In the genomic region with DNA sequence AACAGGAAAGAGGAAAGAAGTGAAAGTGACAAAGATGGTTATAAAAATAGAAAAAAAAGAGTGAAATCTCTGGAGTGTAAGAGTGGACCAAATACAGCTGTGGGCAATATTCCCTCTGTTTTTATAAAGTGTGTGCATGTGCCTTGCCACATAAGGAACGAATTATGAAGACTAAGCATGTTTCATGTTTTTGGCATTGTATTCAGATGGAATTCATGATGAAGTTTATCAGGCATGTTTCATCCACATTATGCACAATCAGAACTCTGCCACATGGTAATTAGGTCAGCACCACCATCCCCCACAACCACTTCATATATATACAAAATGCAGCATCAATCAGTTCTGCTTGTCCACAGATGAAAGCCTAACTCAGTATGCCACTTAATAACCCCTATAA, we compare ENCODE assay signal across 2 cellular contexts.
A peak's percentile ranks its signal among the peaks of the same experiment; 100 is the strongest.
TF ChIP-seq lines count a peak whose summit lies in the region.

No MANE protein-coding gene starts in this region.

TF ChIP-seq in SK-N-SH, 30 proteins besides CTCF, POLR2A, EP300 and RAD21:
- TF ChIP-seq, protein P1, sequence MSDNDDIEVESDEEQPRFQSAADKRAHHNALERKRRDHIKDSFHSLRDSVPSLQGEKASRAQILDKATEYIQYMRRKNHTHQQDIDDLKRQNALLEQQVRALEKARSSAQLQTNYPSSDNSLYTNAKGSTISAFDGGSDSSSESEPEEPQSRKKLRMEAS (IDR thresholded peaks at IDR 0.05; ENCODE audit: low read depth), result no peak
- TF ChIP-seq POLR2AphosphoS5 (IDR thresholded peaks at IDR 0.05; ENCODE audit: low read depth, low read length) (0 out of 2 replicates have a peak, but pooled peaks have one; percentile 36), CHD2 (IDR thresholded peaks at IDR 0.05; ENCODE audit: low read length, partially characterized antibody) (peak; percentile 79), GATA2 (CRISPR knock-in tag; IDR thresholded peaks at IDR 0.05) (peak; percentile 82), TCF12 (IDR thresholded peaks at IDR 0.05) (peak; percentile 77; the same call in 1 of the 2 replicates), RCOR1 (IDR thresholded peaks at IDR 0.05; ENCODE audit: low read length) (peak; percentile 94), SMC3 (IDR thresholded peaks at IDR 0.05; ENCODE audit: low read depth, low read length) (peak; percentile 9; the same call in 1 of the 2 replicates), MXI1 (IDR thresholded peaks at IDR 0.05; ENCODE audit: low read depth, low read length) (peak; percentile 47; the same call in 1 of the 2 replicates), FOXJ3 (CRISPR knock-in tag; IDR thresholded peaks at IDR 0.05) (peak; percentile 86; the same call in 1 of the 2 replicates)
- TF ChIP-seq, protein P2, sequence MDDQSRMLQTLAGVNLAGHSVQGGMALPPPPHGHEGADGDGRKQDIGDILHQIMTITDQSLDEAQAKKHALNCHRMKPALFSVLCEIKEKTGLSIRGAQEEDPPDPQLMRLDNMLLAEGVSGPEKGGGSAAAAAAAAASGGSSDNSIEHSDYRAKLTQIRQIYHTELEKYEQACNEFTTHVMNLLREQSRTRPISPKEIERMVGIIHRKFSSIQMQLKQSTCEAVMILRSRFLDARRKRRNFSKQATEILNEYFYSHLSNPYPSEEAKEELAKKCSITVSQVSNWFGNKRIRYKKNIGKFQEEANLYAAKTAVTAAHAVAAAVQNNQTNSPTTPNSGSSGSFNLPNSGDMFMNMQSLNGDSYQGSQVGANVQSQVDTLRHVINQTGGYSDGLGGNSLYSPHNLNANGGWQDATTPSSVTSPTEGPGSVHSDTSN (IDR thresholded peaks at IDR 0.05), result no peak; the same call in 1 of the 2 replicates
- TF ChIP-seq, protein P3, sequence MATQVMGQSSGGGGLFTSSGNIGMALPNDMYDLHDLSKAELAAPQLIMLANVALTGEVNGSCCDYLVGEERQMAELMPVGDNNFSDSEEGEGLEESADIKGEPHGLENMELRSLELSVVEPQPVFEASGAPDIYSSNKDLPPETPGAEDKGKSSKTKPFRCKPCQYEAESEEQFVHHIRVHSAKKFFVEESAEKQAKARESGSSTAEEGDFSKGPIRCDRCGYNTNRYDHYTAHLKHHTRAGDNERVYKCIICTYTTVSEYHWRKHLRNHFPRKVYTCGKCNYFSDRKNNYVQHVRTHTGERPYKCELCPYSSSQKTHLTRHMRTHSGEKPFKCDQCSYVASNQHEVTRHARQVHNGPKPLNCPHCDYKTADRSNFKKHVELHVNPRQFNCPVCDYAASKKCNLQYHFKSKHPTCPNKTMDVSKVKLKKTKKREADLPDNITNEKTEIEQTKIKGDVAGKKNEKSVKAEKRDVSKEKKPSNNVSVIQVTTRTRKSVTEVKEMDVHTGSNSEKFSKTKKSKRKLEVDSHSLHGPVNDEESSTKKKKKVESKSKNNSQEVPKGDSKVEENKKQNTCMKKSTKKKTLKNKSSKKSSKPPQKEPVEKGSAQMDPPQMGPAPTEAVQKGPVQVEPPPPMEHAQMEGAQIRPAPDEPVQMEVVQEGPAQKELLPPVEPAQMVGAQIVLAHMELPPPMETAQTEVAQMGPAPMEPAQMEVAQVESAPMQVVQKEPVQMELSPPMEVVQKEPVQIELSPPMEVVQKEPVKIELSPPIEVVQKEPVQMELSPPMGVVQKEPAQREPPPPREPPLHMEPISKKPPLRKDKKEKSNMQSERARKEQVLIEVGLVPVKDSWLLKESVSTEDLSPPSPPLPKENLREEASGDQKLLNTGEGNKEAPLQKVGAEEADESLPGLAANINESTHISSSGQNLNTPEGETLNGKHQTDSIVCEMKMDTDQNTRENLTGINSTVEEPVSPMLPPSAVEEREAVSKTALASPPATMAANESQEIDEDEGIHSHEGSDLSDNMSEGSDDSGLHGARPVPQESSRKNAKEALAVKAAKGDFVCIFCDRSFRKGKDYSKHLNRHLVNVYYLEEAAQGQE (IDR thresholded peaks at IDR 0.05; ENCODE audit: low read depth, low read length), result no peak

TF ChIP-seq in endothelial cell of umbilical vein, 7 proteins besides CTCF, POLR2A, EP300 and RAD21:
- TF ChIP-seq, protein P1 (IDR thresholded peaks at IDR 0.05; ENCODE audit: insufficient read depth, insufficient read length), result no peak
- TF ChIP-seq GATA2 (IDR thresholded peaks at IDR 0.05; ENCODE audit: insufficient read depth, insufficient read length, low read depth, low read length), result no peak
- no peak for TF ChIP-seq POLR2AphosphoS5 (IDR thresholded peaks at IDR 0.05; ENCODE audit: insufficient read depth, low read depth, low read length)
- TF ChIP-seq EZH2 (IDR thresholded peaks at IDR 0.05; ENCODE audit: borderline replicate concordance, low read depth, low read length, severe bottlenecking), result no peak
- no peak for TF ChIP-seq JUN (IDR thresholded peaks at IDR 0.05; ENCODE audit: borderline replicate concordance, insufficient read depth, insufficient read length, low read depth)
- TF ChIP-seq MYC (IDR thresholded peaks at IDR 0.05; ENCODE audit: low read depth, low read length), result no peak
- TF ChIP-seq FOS (IDR thresholded peaks at IDR 0.05; ENCODE audit: borderline replicate concordance, insufficient read depth, low read length), result no peak
